In the genomic region with DNA sequence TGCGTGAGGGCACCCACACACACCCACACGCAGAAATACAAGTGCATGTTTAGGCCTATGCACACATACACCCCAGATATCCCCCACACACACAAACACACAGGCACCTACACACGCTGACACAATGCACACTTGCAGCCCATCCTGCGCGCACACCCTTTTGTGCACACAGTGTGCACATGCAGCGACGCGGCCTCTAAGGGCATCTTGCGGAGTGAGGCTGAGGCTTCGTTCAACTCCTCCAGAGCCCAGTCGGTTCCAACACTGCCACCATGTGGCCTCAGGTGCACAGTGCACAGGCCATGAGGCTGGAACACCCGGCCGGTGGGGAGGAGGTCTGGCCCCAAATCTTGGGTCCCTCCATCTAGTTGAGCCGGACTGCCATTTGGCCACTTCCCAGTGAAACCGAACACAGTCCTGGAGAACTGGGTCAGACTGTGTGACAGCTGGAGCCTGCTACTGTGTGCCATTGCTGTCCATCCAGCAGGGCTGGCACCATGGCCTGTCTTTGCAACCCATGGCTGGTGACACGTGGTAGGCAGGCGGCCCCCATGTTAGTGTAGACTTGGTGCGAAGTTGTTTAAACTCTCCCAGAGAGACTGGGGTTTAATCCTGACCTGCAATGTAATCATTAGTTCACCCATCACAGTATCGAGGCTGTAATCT, we compare ENCODE assay signal across 8 cellular contexts.
A peak's percentile ranks its signal among the peaks of the same experiment; 100 is the strongest.
DNase-seq lines count a peak whose midpoint lies in the region; ATAC-seq and TF ChIP-seq lines count a peak whose summit lies in the region.

No MANE protein-coding gene starts in this region.

- no peak overlapping the region for H2BK5ac ChIP-seq in trophoblast cell (ENCODE audit: low read depth, low read length, poor library complexity)

- no CpG with 5 or more reads among the region's 19 CpGs for WGBS in trophoblast cell (ENCODE audit: extremely low coverage, insufficient coverage, insufficient read length)

- no peaks in the 10 kb centered on the region for H3K9me2 ChIP-seq in Karpas-422 (replicated peaks; ENCODE audit: insufficient read depth, low read length)

- H3K4me3 ChIP-seq in AG04449 (ENCODE audit: low read depth, low read length), result no peak overlapping the region
- H3K4me3 ChIP-seq in Karpas-422 (ENCODE audit: low read length), result no peak overlapping the region
- no peak overlapping the region for H3K4me3 ChIP-seq in RWPE2 (ENCODE audit: severe bottlenecking)
- H3K4me3 ChIP-seq in trophoblast cell (ENCODE audit: low read depth, low read length), result no peak overlapping the region

- no peaks in the 10 kb centered on the region for H3K36me3 ChIP-seq in Karpas-422 (ENCODE audit: insufficient read depth, low read length)
- no peaks in the 10 kb centered on the region for H3K36me3 ChIP-seq in RWPE2 (ENCODE audit: low read depth)
- H3K36me3 ChIP-seq in trophoblast cell (ENCODE audit: control insufficient read depth in 1 of 2, insufficient read depth in 2 of 2, low read length in 2 of 2), result no peaks in the 10 kb centered on the region

- peaks cover 35% of the 10 kb centered on the region for H3K27me3 Mint-ChIP-seq in type B pancreatic cell

- H3K79me2 ChIP-seq in Karpas-422 (ENCODE audit: low read length) (no peaks in the 10 kb centered on the region), trophoblast cell (ENCODE audit: control insufficient read depth, insufficient read depth, low read length, poor library complexity) (no peaks in the 10 kb centered on the region)

- POLR2A ChIA-PET in AG04449 (lab: Yijun Ruan, JAX), result no interaction called here

- H3K36me3 Mint-ChIP-seq in type B pancreatic cell, result no peaks in the 10 kb centered on the region

- H4K12ac ChIP-seq in trophoblast cell (ENCODE audit: low read depth, low read length), result no peak overlapping the region

- H3K27me3 ChIP-seq in Karpas-422 (ENCODE audit: low read length) (no peaks in the 10 kb centered on the region), RWPE2 (ENCODE audit: insufficient read depth, poor library complexity, severe bottlenecking) (peaks cover 13% of the 10 kb centered on the region), trophoblast cell (ENCODE audit: insufficient read depth, low read length) (no peaks in the 10 kb centered on the region)

- no peak overlapping the region for H3K14ac ChIP-seq in trophoblast cell (ENCODE audit: low read length)

- H3K23ac ChIP-seq in trophoblast cell (ENCODE audit: low read length), result no peak overlapping the region

- H3K4me1 ChIP-seq in Karpas-422 (ENCODE audit: low read length), result no peaks in the 10 kb centered on the region
- no peaks in the 10 kb centered on the region for H3K4me1 ChIP-seq in RWPE2 (ENCODE audit: insufficient read depth, poor library complexity, severe bottlenecking)
- no peaks in the 10 kb centered on the region for H3K4me1 ChIP-seq in trophoblast cell (ENCODE audit: control insufficient read depth in 1 of 2, insufficient read depth in 2 of 2, low read length in 2 of 2)

- no peak overlapping the region for H2BK12ac ChIP-seq in trophoblast cell (ENCODE audit: low read length)

- no peaks in the 10 kb centered on the region for H3K9me3 ChIP-seq in Karpas-422 (ENCODE audit: low read length)
- H3K9me3 ChIP-seq in RWPE2 (ENCODE audit: severe bottlenecking), result no peaks in the 10 kb centered on the region
- peaks cover 3% of the 10 kb centered on the region for H3K9me3 ChIP-seq in trophoblast cell (ENCODE audit: insufficient read depth, low read depth, low read length)

- H3K4me3 Mint-ChIP-seq in type B pancreatic cell, result no peak overlapping the region

- no peak overlapping the region for H3K18ac ChIP-seq in trophoblast cell (ENCODE audit: low read length)

- no peak overlapping the region for H4K91ac ChIP-seq in trophoblast cell (ENCODE audit: low read depth, low read length)

- TF ChIP-seq POLR2A in GM18505 (IDR thresholded peaks at IDR 0.05; ENCODE audit: borderline replicate concordance, extremely low read depth, insufficient read depth, insufficient read length), result no peak

- no peak overlapping the region for H3K9ac ChIP-seq in Karpas-422 (ENCODE audit: low read length)
- no peak overlapping the region for H3K9ac ChIP-seq in trophoblast cell (ENCODE audit: low read length)

- no peak overlapping the region for H3K4ac ChIP-seq in trophoblast cell (ENCODE audit: low read depth, low read length)

- H3K27ac ChIP-seq in Karpas-422 (ENCODE audit: low read length), result no peak overlapping the region
- no peak overlapping the region for H3K27ac ChIP-seq in RWPE2 (ENCODE audit: poor library complexity, severe bottlenecking)
- no peak overlapping the region for H3K27ac ChIP-seq in trophoblast cell (ENCODE audit: low read depth, low read length)

- DNase-seq in AG04449 (ENCODE audit: low read depth, low spot score) (no peak), Karpas-422 (peak; percentile 87), RWPE2 (ENCODE audit: low spot score) (no peak), glomerular visceral epithelial cell (ENCODE audit: extremely low spot score) (peak; percentile 62), trophoblast cell (peak; percentile 64 to 82), type B pancreatic cell (ENCODE audit: extremely low spot score, unreplicated experiment) (peak; percentile 83)
- DNase-seq in activated naive CD4-positive, alpha-beta T cell (lab: John Stamatoyannopoulos, UW), result peak; percentile 14 to 52 (median 38)

- H2BK120ac ChIP-seq in trophoblast cell (ENCODE audit: insufficient read depth, low read length, poor library complexity), result no peak overlapping the region

- peaks cover 6% of the 10 kb centered on the region for H3K4me1 Mint-ChIP-seq in type B pancreatic cell (ENCODE audit: unreplicated experiment)

- no peak overlapping the region for H2AFZ ChIP-seq in Karpas-422 (ENCODE audit: low read length)
- H2AFZ ChIP-seq in trophoblast cell (ENCODE audit: insufficient read depth, low read length, poor library complexity), result no peak overlapping the region

- TF ChIP-seq CTCF in AG04449 (IDR thresholded peaks at IDR 0.05; ENCODE audit: insufficient read depth, low read length, missing control alignments), result peak; percentile 96
- TF ChIP-seq CTCF in RWPE2 (IDR thresholded peaks at IDR 0.05; ENCODE audit: poor library complexity, severe bottlenecking), result peak; percentile 82
- TF ChIP-seq CTCF in type B pancreatic cell (conservative IDR thresholded peaks at IDR 0.05), result peak; percentile 97

- peak; percentile 64 for ATAC-seq in GM18505 (IDR thresholded peaks at IDR 0.05; ENCODE audit: unreplicated experiment)
- ATAC-seq in RWPE2 (ENCODE audit: low read depth), result peak; percentile 81

- H3K79me1 ChIP-seq in trophoblast cell (ENCODE audit: low read length), result no peaks in the 10 kb centered on the region

- no peak overlapping the region for H2AK5ac ChIP-seq in trophoblast cell (ENCODE audit: low read length)

- no peak overlapping the region for H3K27ac Mint-ChIP-seq in type B pancreatic cell

- no peak overlapping the region for H4K8ac ChIP-seq in trophoblast cell (ENCODE audit: low read depth, low read length)

- no peaks in the 10 kb centered on the region for H3K9me3 Mint-ChIP-seq in type B pancreatic cell

- H3K4me2 ChIP-seq in Karpas-422 (ENCODE audit: low read depth, low read length, poor library complexity, severe bottlenecking), result no peak overlapping the region
- H3K4me2 ChIP-seq in trophoblast cell (ENCODE audit: low read length), result no peak overlapping the region

- CTCF ChIA-PET in AG04449 (lab: Yijun Ruan, JAX), result interaction anchor here (0.6 to 4.0 kb wide), 12 partner anchors 18 to 822 kb away, joined by 3 to 40 read pairs (median 8); no protein-coding TSS in a partner anchor

- no peaks in the 10 kb centered on the region for H4K20me1 ChIP-seq in Karpas-422 (ENCODE audit: insufficient read depth, low read depth, low read length)

Comparison
In these comparisons a context has a peak if more than half of its experiments do, and no peak if none do; other contexts are left out.
1. DNase-seq: peak in Karpas-422 (single experiment), activated naive CD4-positive, alpha-beta T cell (4 of 4), glomerular visceral epithelial cell (single experiment), trophoblast cell (2 of 2) and type B pancreatic cell (single experiment); none in AG04449 (single experiment) and RWPE2 (single experiment).
2. Peak in every context shown above with its lines, with median percentiles within 50 percentile points of each other: CTCF ChIP-seq.